ENCODE assay signal across 8 cellular contexts in the genomic region with DNA sequence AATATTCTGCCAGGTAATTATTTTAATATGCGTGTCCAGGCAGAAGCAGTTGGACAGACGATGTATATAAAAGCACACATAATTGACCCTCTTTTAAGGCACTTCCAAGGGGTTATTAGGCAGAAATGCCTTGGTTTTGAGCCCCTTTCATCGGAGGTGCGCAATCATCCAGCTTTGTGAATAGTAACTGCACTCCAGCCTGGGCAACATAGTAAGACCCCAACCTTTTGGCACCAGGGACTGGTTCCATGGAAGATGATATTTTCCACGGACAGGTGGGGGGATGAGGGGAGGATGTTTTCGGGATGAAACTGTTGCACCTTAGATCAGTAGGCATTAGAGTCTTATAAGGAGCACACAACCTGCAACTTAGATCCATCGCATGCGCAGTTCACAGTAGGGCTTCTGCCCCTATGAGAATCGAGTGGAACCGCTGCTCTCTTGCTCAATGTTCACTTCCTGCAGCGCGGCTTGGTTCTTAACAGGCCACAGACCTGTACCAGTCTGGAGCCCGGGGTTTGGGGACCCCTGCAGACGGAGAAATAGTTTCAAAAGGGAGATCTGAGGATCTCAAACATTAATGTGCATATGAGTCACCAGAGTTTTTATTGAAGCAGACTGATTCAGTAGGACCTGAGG. TPM values are rescaled to one million over a fixed set of nuclear protein-coding genes. Genes with fewer than 3 reads are reported as not detected.
DNase-seq lines count a peak whose midpoint lies in the region; ATAC-seq and TF ChIP-seq lines count a peak whose summit lies in the region.

No MANE protein-coding gene starts in this region.

- 44% methylated on average over 14 of the region's 14 CpGs for WGBS in esophagus muscularis mucosa

- CTCF ChIA-PET in activated CD4-positive, alpha-beta T cell treated with anti-CD3 and anti-CD28 coated beads, Interleukin-2, amount 10 ng/mL, durations not matched to agents 7 days and 5 days (lab: Charles Lee): interaction anchor here (1.3 kb wide), 1 partner anchor 54 kb away, joined by 4 read pairs; no protein-coding TSS in a partner anchor

- TF ChIP-seq POLR2A in esophagus muscularis mucosa (IDR thresholded peaks at IDR 0.05; ENCODE audit: low read depth): no peak

- peak overlapping the region; percentile 81 for H3K27ac Mint-ChIP-seq in activated CD4-positive, alpha-beta T cell treated with anti-CD3 and anti-CD28 coated beads, Interleukin-2, amount 10 ng/mL, durations not matched to agents 7 days and 5 days

- TF ChIP-seq EP300 in esophagus muscularis mucosa (IDR thresholded peaks at IDR 0.05): no peak

- peaks cover 0 to 77% (median 20%) of the 10 kb centered on the region in 4 donors for H3K27me3 ChIP-seq in esophagus muscularis mucosa

- H3K27ac ChIP-seq in esophagus muscularis mucosa (replicated peaks in 1 of 4): no peak overlapping the region

- peak overlapping the region; percentile 75 for H3K4me3 Mint-ChIP-seq in activated CD4-positive, alpha-beta T cell treated with anti-CD3 and anti-CD28 coated beads, Interleukin-2, amount 10 ng/mL, durations not matched to agents 7 days and 5 days

- no peak for TF ChIP-seq CTCF in esophagus muscularis mucosa (IDR thresholded peaks at IDR 0.05)

- H3K4me3 ChIP-seq in esophagus muscularis mucosa: peak overlapping the region in 3 of 4 donors; percentile 57 to 63 (median 63)

- H3K4me1 Mint-ChIP-seq in activated CD4-positive, alpha-beta T cell treated with anti-CD3 and anti-CD28 coated beads, Interleukin-2, amount 10 ng/mL, durations not matched to agents 7 days and 5 days: peaks cover 50% of the 10 kb centered on the region

- peaks cover 21% of the 10 kb centered on the region for H3K36me3 Mint-ChIP-seq in activated CD4-positive, alpha-beta T cell treated with anti-CD3 and anti-CD28 coated beads, Interleukin-2, amount 10 ng/mL, durations not matched to agents 7 days and 5 days (ENCODE audit: low read depth)

- peaks cover 7% of the 10 kb centered on the region for H3K9me3 Mint-ChIP-seq in activated CD4-positive, alpha-beta T cell treated with anti-CD3 and anti-CD28 coated beads, Interleukin-2, amount 10 ng/mL, durations not matched to agents 7 days and 5 days

- peaks cover 18 to 29% (median 25%) of the 10 kb centered on the region in 4 donors for H3K4me1 ChIP-seq in esophagus muscularis mucosa

- H3K9me3 ChIP-seq in esophagus muscularis mucosa: no peaks in the 10 kb centered on the region

- intact Hi-C loops in esophagus muscularis mucosa (cut with DNase I): no loop called here

- POLR2A ChIA-PET in activated CD4-positive, alpha-beta T cell treated with anti-CD3 and anti-CD28 coated beads, Interleukin-2, amount 10 ng/mL, durations not matched to agents 7 days and 5 days (lab: Charles Lee): no interaction called here

- H3K27me3 Mint-ChIP-seq in activated CD4-positive, alpha-beta T cell treated with anti-CD3 and anti-CD28 coated beads, Interleukin-2, amount 10 ng/mL, durations not matched to agents 7 days and 5 days: peaks cover 46% of the 10 kb centered on the region

- ATAC-seq in HG02973 (IDR thresholded peaks at IDR 0.05; ENCODE audit: unreplicated experiment) (peak; percentile 30), GM21360 (IDR thresholded peaks at IDR 0.05; ENCODE audit: unreplicated experiment) (no peak)

- no peaks in the 10 kb centered on the region for H3K36me3 ChIP-seq in esophagus muscularis mucosa

- DNase-seq in CD1c-positive myeloid dendritic cell (ENCODE audit: extremely low spot score) (peak; percentile 25), esophagus muscularis mucosa (ENCODE audit: extremely low spot score) (no peak), mucosa of gallbladder (ENCODE audit: low spot score) (no peak), NCI-H2107 treated with DMSO at 0.1 percent for 48 hours (lab: John Stamatoyannopoulos, UW; ENCODE audit: unreplicated experiment) (no peak)
- peak; percentile 62 for DNase-seq in activated CD4-positive, alpha-beta T cell treated with anti-CD3 and anti-CD28 coated beads, Interleukin-2, amount 10 ng/mL, durations not matched to agents 7 days and 5 days
- peak; percentile 38 to 55 for DNase-seq in stimulated activated CD8-positive, alpha-beta memory T cell treated with anti-CD3 and anti-CD28 coated beads, Interleukin-7, amount 100 ng/mL, for 4 hours (ENCODE audit: low read depth in 2 of 2)

RNA-seq across cellular contexts. Expression of gene MCOLN2, which starts 1.8 kb away (rescaled TPM):
- total RNA-seq in activated CD4-positive, alpha-beta T cell treated with anti-CD3 and anti-CD28 coated beads, Interleukin-2, amount 10 ng/mL, durations not matched to agents 7 days and 5 days: 10 to 100 TPM; 15.0 to 15.4 TPM
- total RNA-seq in esophagus muscularis mucosa (under 1 TPM; under 0.01 to 0.83 (median 0.18) TPM), mucosa of gallbladder (1.8 TPM)

RNA-seq across cellular contexts. Expression of gene MCOLN3, which starts 49.5 kb away (rescaled TPM):
- 1 to 10 TPM; 3.1 to 3.5 TPM for total RNA-seq in activated CD4-positive, alpha-beta T cell treated with anti-CD3 and anti-CD28 coated beads, Interleukin-2, amount 10 ng/mL, durations not matched to agents 7 days and 5 days
- 1 to 10 TPM in 2 of 4 donors, under 1 TPM in 2; 0.65 to 2.1 (median 1.0) TPM for total RNA-seq in esophagus muscularis mucosa
- total RNA-seq in mucosa of gallbladder: 2.8 TPM

Comparison
In these comparisons a context has a peak if more than half of its experiments do, and no peak if none do; other contexts are left out.
1. DNase-seq: peak in CD1c-positive myeloid dendritic cell (single experiment), activated CD4-positive, alpha-beta T cell treated with anti-CD3 and anti-CD28 coated beads, Interleukin-2, amount 10 ng/mL, durations not matched to agents 7 days and 5 days (single experiment) and stimulated activated CD8-positive, alpha-beta memory T cell treated with anti-CD3 and anti-CD28 coated beads, Interleukin-7, amount 100 ng/mL, for 4 hours (2 of 2); none in esophagus muscularis mucosa (single experiment), mucosa of gallbladder (single experiment) and NCI-H2107 treated with DMSO at 0.1 percent for 48 hours (single experiment).